ENCODE assay signal across 1 cellular context in the genomic region with DNA sequence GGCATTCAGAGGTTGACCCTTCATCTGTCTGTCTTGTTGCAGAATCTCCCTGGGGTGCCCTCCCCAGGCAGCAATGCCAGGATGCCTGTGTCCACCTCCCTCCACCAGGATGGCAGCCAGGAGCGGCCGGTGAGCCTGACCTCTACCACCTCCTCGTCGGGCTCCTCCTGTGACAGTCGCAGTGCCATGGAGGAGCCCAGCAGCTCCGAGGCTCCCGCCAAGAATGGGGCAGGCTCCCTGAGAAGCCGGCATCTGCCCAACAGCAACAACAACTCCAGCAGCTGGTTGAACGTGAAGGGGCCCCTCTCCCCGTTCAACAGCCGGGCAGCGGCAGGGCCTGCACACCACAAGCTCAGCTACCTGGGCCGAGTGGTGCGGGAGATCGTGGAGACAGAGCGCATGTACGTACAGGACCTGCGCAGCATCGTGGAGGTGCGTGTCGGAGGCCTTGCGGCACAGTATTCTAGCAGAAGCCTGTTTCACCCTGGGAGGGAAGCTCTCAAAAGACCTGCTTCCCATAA.
TF ChIP-seq lines count a peak whose summit lies in the region.

No MANE protein-coding gene starts in this region.

TF ChIP-seq in A549, 52 proteins besides CTCF, POLR2A, EP300 and RAD21 (continued from another document):
- TF ChIP-seq, protein P1, sequence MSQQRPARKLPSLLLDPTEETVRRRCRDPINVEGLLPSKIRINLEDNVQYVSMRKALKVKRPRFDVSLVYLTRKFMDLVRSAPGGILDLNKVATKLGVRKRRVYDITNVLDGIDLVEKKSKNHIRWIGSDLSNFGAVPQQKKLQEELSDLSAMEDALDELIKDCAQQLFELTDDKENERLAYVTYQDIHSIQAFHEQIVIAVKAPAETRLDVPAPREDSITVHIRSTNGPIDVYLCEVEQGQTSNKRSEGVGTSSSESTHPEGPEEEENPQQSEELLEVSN (IDR thresholded peaks at IDR 0.05; ENCODE audit: borderline replicate concordance, low read depth): no peak
- TF ChIP-seq, protein P2, sequence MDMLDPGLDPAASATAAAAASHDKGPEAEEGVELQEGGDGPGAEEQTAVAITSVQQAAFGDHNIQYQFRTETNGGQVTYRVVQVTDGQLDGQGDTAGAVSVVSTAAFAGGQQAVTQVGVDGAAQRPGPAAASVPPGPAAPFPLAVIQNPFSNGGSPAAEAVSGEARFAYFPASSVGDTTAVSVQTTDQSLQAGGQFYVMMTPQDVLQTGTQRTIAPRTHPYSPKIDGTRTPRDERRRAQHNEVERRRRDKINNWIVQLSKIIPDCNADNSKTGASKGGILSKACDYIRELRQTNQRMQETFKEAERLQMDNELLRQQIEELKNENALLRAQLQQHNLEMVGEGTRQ (IDR thresholded peaks at IDR 0.05): no peak
- TF ChIP-seq KDM1A (IDR thresholded peaks at IDR 0.05; ENCODE audit: low read depth) (no peak), GATA3 (IDR thresholded peaks at IDR 0.05; ENCODE audit: borderline replicate concordance) (no peak)
